Comparison of ENCODE assay signal across 38 cellular contexts in the genomic region with DNA sequence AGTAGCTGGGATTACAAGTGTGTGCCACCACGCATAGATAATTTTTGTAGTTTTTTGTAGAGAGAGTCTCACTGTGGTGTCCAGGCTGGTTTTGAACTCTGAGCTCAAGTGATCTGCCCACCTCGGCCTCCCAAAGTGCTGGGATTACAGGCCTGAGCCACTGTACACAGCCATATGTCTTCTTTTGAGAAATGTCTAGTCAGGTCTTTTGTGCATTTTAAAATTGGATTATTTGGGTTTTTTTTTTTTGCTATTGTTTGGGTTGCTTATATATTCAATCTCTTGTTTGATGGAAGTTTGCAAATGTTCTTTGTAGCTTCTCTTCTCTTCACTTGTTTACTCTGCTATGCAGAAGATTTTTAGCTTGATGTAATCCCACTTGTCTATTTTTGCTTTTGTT.
"Had no signal": no experiment of that assay in that cellular context is flagged by ENCODE, and none has a peak within 500 bp of the region (broad histone marks: within the 10 kb centered on the region; RNA-seq: fewer than 3 reads in every experiment).

No MANE protein-coding gene starts in this region.

- H3K9me3 ChIP-seq: adrenal gland, body of pancreas had no signal

- H3K27me3 ChIP-seq: adrenal gland, body of pancreas, cardiac muscle cell had no signal

- H3K4me1 ChIP-seq: adrenal gland, body of pancreas had no signal

- ATAC-seq: activated CD8-positive, alpha-beta T cell treated with anti-CD3 and anti-CD28 coated beads for 36 hours; activated naive CD4-positive, alpha-beta T cell treated with anti-CD3 and anti-CD28 coated beads, Interleukin-2, amount 50 U/mL, for 72 hours; activated T-cell treated with anti-CD3 and anti-CD28 coated beads, Interleukin-2, amount 50 U/mL, for 4 hours; activated T-cell treated with anti-CD3 and anti-CD28 coated beads, Interleukin-2, amount 50 U/mL, for 72 hours; activated T-helper 17 cell treated with anti-CD3 and anti-CD28 coated beads, Interleukin-2, amount 50 U/mL, for 72 hours; T-cell had no signal

- H3K36me3 ChIP-seq: adrenal gland, cardiac muscle cell had no signal

- FAIRE-seq: astrocyte, bronchial epithelial cell, TTC549 had no signal

- H3K4me1 Mint-ChIP-seq: activated B cell treated with CpG ODN at 0.5 μM for 24 hours; activated CD4-positive, alpha-beta T cell treated with anti-CD3 and anti-CD28 coated beads, Interleukin-2, amount 10 ng/mL, durations not matched to agents 24 days and 14 days; activated naive CD8-positive, alpha-beta T cell treated with anti-CD3 and anti-CD28 coated beads for 36 hours; activated T-helper 17 cell treated with anti-CD3 and anti-CD28 coated beads, Interleukin-2, amount 50 U/mL, for 72 hours; central memory CD8-positive, alpha-beta T cell; T-cell had no signal

- H3K36me3 Mint-ChIP-seq: activated naive CD4-positive, alpha-beta T cell treated with anti-CD3 and anti-CD28 coated beads, Interleukin-2, amount 50 U/mL, for 72 hours; activated naive CD8-positive, alpha-beta T cell treated with anti-CD3 and anti-CD28 coated beads for 36 hours had no signal

- DNase-seq: activated B cell treated with CpG ODN at 0.5 μM for 24 hours; activated CD4-positive, alpha-beta memory T cell treated with anti-CD3 and anti-CD28 coated beads for 36 hours; activated CD4-positive, alpha-beta T cell treated with anti-CD3 and anti-CD28 coated beads for 4 hours; activated CD4-positive, alpha-beta T cell treated with anti-CD3 and anti-CD28 coated beads, Interleukin-2, amount 10 ng/mL, durations not matched to agents 24 days and 14 days; activated CD4-positive, alpha-beta T cell treated with anti-CD3 and anti-CD28 coated beads, Interleukin-2, amount 50 U/mL, for 1 hour; activated CD4-positive, alpha-beta T cell treated with anti-CD3 and anti-CD28 coated beads, Interleukin-2, amount 50 U/mL, for 4 hours; activated CD4-positive, CD25-positive, alpha-beta regulatory T cell treated with anti-CD3 and anti-CD28 coated beads, Interleukin-2, amount 50 U/mL, for 72 hours; activated CD8-positive, alpha-beta memory T cell treated with anti-CD3 and anti-CD28 coated beads, Interleukin-2, amount 50 U/mL, for 4 hours; activated CD8-positive, alpha-beta T cell treated with anti-CD3 and anti-CD28 coated beads for 36 hours; activated effector memory CD4-positive, alpha-beta T cell treated with anti-CD3 and anti-CD28 coated beads, Interleukin-2, amount 50 U/mL, for 16 hours; activated gamma-delta T cell treated with Interleukin-2 at 50 U/mL for 16 hours; activated naive CD4-positive, alpha-beta T cell; activated naive CD4-positive, alpha-beta T cell treated with anti-CD3 and anti-CD28 coated beads for 36 hours; activated naive CD4-positive, alpha-beta T cell treated with anti-CD3 and anti-CD28 coated beads, Interleukin-2, amount 50 U/mL, for 16 hours; activated naive CD8-positive, alpha-beta T cell treated with anti-CD3 and anti-CD28 coated beads for 36 hours; activated T-cell treated with anti-CD3 and anti-CD28 coated beads for 4 hours; activated T-cell treated with anti-CD3 and anti-CD28 coated beads, Interleukin-2, amount 50 U/mL, for 1 hour; activated T-cell treated with anti-CD3 and anti-CD28 coated beads, Interleukin-2, amount 50 U/mL, for 4 hours; activated T-cell treated with anti-CD3 and anti-CD28 coated beads, Interleukin-2, amount 50 U/mL, for 72 hours; amniotic stem cell; aorta; body of pancreas; caudate nucleus; cerebellar nuclear complex; T-cell; T-helper 2 cell; T-helper 9 cell had no signal

- H3K27ac ChIP-seq: adrenal gland, body of pancreas, cardiac muscle cell, VCaP had no signal

- H3K27me3 Mint-ChIP-seq: activated B cell treated with CpG ODN at 0.5 μM for 24 hours; activated CD4-positive, alpha-beta memory T cell treated with anti-CD3 and anti-CD28 coated beads for 36 hours; activated CD8-positive, alpha-beta T cell treated with anti-CD3 and anti-CD28 coated beads for 36 hours; activated naive CD8-positive, alpha-beta T cell treated with anti-CD3 and anti-CD28 coated beads for 36 hours; activated T-helper 17 cell treated with anti-CD3 and anti-CD28 coated beads, Interleukin-2, amount 50 U/mL, for 72 hours; central memory CD8-positive, alpha-beta T cell; T-cell had no signal

- H3K4me3 ChIP-seq: adrenal gland, body of pancreas, cardiac muscle cell had no signal

- H3K27ac Mint-ChIP-seq: activated B cell treated with CpG ODN at 0.5 μM for 24 hours; activated CD4-positive, alpha-beta memory T cell treated with anti-CD3 and anti-CD28 coated beads for 36 hours; activated CD4-positive, alpha-beta T cell treated with anti-CD3 and anti-CD28 coated beads, Interleukin-2, amount 10 ng/mL, durations not matched to agents 24 days and 14 days; activated CD8-positive, alpha-beta T cell treated with anti-CD3 and anti-CD28 coated beads for 36 hours; activated naive CD4-positive, alpha-beta T cell treated with anti-CD3 and anti-CD28 coated beads for 36 hours; activated naive CD8-positive, alpha-beta T cell treated with anti-CD3 and anti-CD28 coated beads for 36 hours; activated T-cell treated with anti-CD3 and anti-CD28 coated beads, Interleukin-2, amount 50 U/mL, for 72 hours; activated T-helper 1 cell treated with anti-CD3 and anti-CD28 coated beads, Interleukin-12 subunit alpha, Interleukin-12 subunit beta, Interleukin-2, Interleukin-4 antibody, amounts not matched to agents 30 ng/mL and 10 ng/mL and 1 ng/mL, durations not matched to agents 14 hours and 24 hours and 36 hours; activated T-helper 17 cell treated with anti-CD3 and anti-CD28 coated beads, Interleukin-2, amount 50 U/mL, for 72 hours; T-cell; T-helper 2 cell treated with Interferon-gamma antibody and Interleukin-4, amounts not matched to agents 5 μg/mL and 100 μg/mL, for 36 hours had no signal

- H3K4me3 Mint-ChIP-seq: activated B cell treated with CpG ODN at 0.5 μM for 24 hours; activated CD4-positive, alpha-beta memory T cell treated with anti-CD3 and anti-CD28 coated beads for 36 hours; activated CD4-positive, alpha-beta T cell treated with anti-CD3 and anti-CD28 coated beads, Interleukin-2, amount 10 ng/mL, durations not matched to agents 24 days and 14 days; activated CD8-positive, alpha-beta T cell treated with anti-CD3 and anti-CD28 coated beads for 36 hours; activated naive CD4-positive, alpha-beta T cell treated with anti-CD3 and anti-CD28 coated beads for 36 hours; activated naive CD8-positive, alpha-beta T cell treated with anti-CD3 and anti-CD28 coated beads for 36 hours; activated T-cell treated with anti-CD3 and anti-CD28 coated beads, Interleukin-2, amount 50 U/mL, for 4 hours; activated T-cell treated with anti-CD3 and anti-CD28 coated beads, Interleukin-2, amount 50 U/mL, for 72 hours; activated T-helper 1 cell treated with anti-CD3 and anti-CD28 coated beads, Interleukin-12 subunit alpha, Interleukin-12 subunit beta, Interleukin-2, Interleukin-4 antibody, amounts not matched to agents 30 ng/mL and 10 ng/mL and 1 ng/mL, durations not matched to agents 14 hours and 24 hours and 36 hours; activated T-helper 17 cell treated with anti-CD3 and anti-CD28 coated beads, Interleukin-2, amount 50 U/mL, for 72 hours; central memory CD8-positive, alpha-beta T cell; T-cell; T-helper 2 cell treated with Interferon-gamma antibody and Interleukin-4, amounts not matched to agents 5 μg/mL and 100 μg/mL, for 36 hours had no signal
